ENCODE assay signal across 13 cellular contexts in genomic region chr19:5937550-5937949, GRCh38. TPM values are rescaled to one million over a fixed set of nuclear protein-coding genes. Genes with fewer than 3 reads are reported as not detected.
DNase-seq lines count a peak whose midpoint lies in the region; ATAC-seq and TF ChIP-seq lines count a peak whose summit lies in the region.
"Had no signal": no experiment of that assay in that cellular context is flagged by ENCODE, and none has a peak within 500 bp of the region (broad histone marks: within the 10 kb centered on the region; RNA-seq: fewer than 3 reads in every experiment).

No MANE protein-coding gene starts in this region.

- peaks cover 25% of the 10 kb centered on the region for H3K36me3 ChIP-seq in muscle layer of colon (ENCODE audit: insufficient read depth, low read length)

- H3K27me3 ChIP-seq in muscle layer of colon (ENCODE audit: control insufficient read depth in 1 of 2, insufficient read depth in 2 of 2, low read length in 2 of 2) = no peaks in the 10 kb centered on the region

- no peaks in the 10 kb centered on the region for H3K9me3 ChIP-seq in muscle layer of colon (ENCODE audit: low read length)

- H3K4me3 Mint-ChIP-seq in activated naive CD8-positive, alpha-beta T cell treated with anti-CD3 and anti-CD28 coated beads, Interleukin-2, amount 10 ng/mL, durations not matched to agents 7 days and 5 days = no peak overlapping the region
- H3K4me3 Mint-ChIP-seq in activated naive CD8-positive, alpha-beta T cell treated with anti-CD3 and anti-CD28 coated beads, Interleukin-2, amount 50 U/mL, for 24 hours = no peak overlapping the region
- H3K4me3 Mint-ChIP-seq in type B pancreatic cell = no peak overlapping the region

- no peak for TF ChIP-seq CTCF in type B pancreatic cell (conservative IDR thresholded peaks at IDR 0.05)
- no peak for TF ChIP-seq CTCF in foreskin fibroblast (IDR thresholded peaks at IDR 0.05; ENCODE audit: low read depth, low read length)

- H3K9me3 Mint-ChIP-seq in activated naive CD8-positive, alpha-beta T cell treated with anti-CD3 and anti-CD28 coated beads, Interleukin-2, amount 10 ng/mL, durations not matched to agents 7 days and 5 days = no peaks in the 10 kb centered on the region
- H3K9me3 Mint-ChIP-seq in activated naive CD8-positive, alpha-beta T cell treated with anti-CD3 and anti-CD28 coated beads, Interleukin-2, amount 50 U/mL, for 24 hours = no peaks in the 10 kb centered on the region
- H3K9me3 Mint-ChIP-seq in type B pancreatic cell = no peaks in the 10 kb centered on the region

- no peak for ATAC-seq in activated naive CD8-positive, alpha-beta T cell treated with anti-CD3 and anti-CD28 coated beads, Interleukin-2, amount 10 ng/mL, durations not matched to agents 7 days and 5 days (ENCODE audit: low read depth)
- no peak for ATAC-seq in activated naive CD8-positive, alpha-beta T cell treated with anti-CD3 and anti-CD28 coated beads, Interleukin-2, amount 50 U/mL, for 24 hours
- ATAC-seq in SK-N-SH treated with all-trans-retinoic acid at 6 μM for 48 hours (no peak; the same call in 2 of the 3 replicates), GM19328 (IDR thresholded peaks at IDR 0.05; ENCODE audit: unreplicated experiment) (no peak)
- ATAC-seq: GM12878 had no signal

- no peak for DNase-seq in activated naive CD8-positive, alpha-beta T cell treated with anti-CD3 and anti-CD28 coated beads, Interleukin-2, amount 10 ng/mL, durations not matched to agents 7 days and 5 days
- DNase-seq in activated naive CD8-positive, alpha-beta T cell treated with anti-CD3 and anti-CD28 coated beads, Interleukin-2, amount 50 U/mL, for 24 hours = no peak
- DNase-seq in type B pancreatic cell (ENCODE audit: extremely low spot score, unreplicated experiment) = no peak
- DNase-seq in foreskin fibroblast = no peak
- no peak for DNase-seq in NCI-H345 treated with DMSO at 0.1 percent for 48 hours (lab: John Stamatoyannopoulos, UW; ENCODE audit: unreplicated experiment)
- DNase-seq: DMS79, KG1, NCI-H1694, NCI-H446 had no signal

- H3K4me3 ChIP-seq in muscle layer of colon (ENCODE audit: low read depth in 1 of 2, low read length in 2 of 2) = no peak overlapping the region
- no peak overlapping the region for H3K4me3 ChIP-seq in foreskin fibroblast (ENCODE audit: low read depth in 1 of 2, low read length in 2 of 2)
- H3K4me3 ChIP-seq: GM12878 had no signal

- peaks cover 7% of the 10 kb centered on the region for H3K36me3 Mint-ChIP-seq in activated naive CD8-positive, alpha-beta T cell treated with anti-CD3 and anti-CD28 coated beads, Interleukin-2, amount 10 ng/mL, durations not matched to agents 7 days and 5 days
- peaks cover 22% of the 10 kb centered on the region for H3K36me3 Mint-ChIP-seq in activated naive CD8-positive, alpha-beta T cell treated with anti-CD3 and anti-CD28 coated beads, Interleukin-2, amount 50 U/mL, for 24 hours (ENCODE audit: low read depth)
- H3K36me3 Mint-ChIP-seq in type B pancreatic cell = peaks cover 3% of the 10 kb centered on the region

- peak overlapping the region; percentile 34 for H3K27ac Mint-ChIP-seq in activated naive CD8-positive, alpha-beta T cell treated with anti-CD3 and anti-CD28 coated beads, Interleukin-2, amount 10 ng/mL, durations not matched to agents 7 days and 5 days
- H3K27ac Mint-ChIP-seq in activated naive CD8-positive, alpha-beta T cell treated with anti-CD3 and anti-CD28 coated beads, Interleukin-2, amount 50 U/mL, for 24 hours = no peak overlapping the region
- H3K27ac Mint-ChIP-seq in type B pancreatic cell = peak overlapping the region; percentile 51

- peaks cover 61% of the 10 kb centered on the region for H3K4me1 ChIP-seq in muscle layer of colon (ENCODE audit: insufficient read depth, low read length)

- POLR2A ChIA-PET in activated naive CD8-positive, alpha-beta T cell treated with anti-CD3 and anti-CD28 coated beads, Interleukin-2, amount 10 ng/mL, durations not matched to agents 7 days and 5 days (lab: Charles Lee) = interaction anchor here (0.6 kb wide), 1 partner anchor 222 kb away, joined by 3 read pairs; no protein-coding TSS in a partner anchor

- no peaks in the 10 kb centered on the region for H3K27me3 Mint-ChIP-seq in activated naive CD8-positive, alpha-beta T cell treated with anti-CD3 and anti-CD28 coated beads, Interleukin-2, amount 10 ng/mL, durations not matched to agents 7 days and 5 days
- H3K27me3 Mint-ChIP-seq in activated naive CD8-positive, alpha-beta T cell treated with anti-CD3 and anti-CD28 coated beads, Interleukin-2, amount 50 U/mL, for 24 hours = no peaks in the 10 kb centered on the region
- no peaks in the 10 kb centered on the region for H3K27me3 Mint-ChIP-seq in type B pancreatic cell

- no peaks in the 10 kb centered on the region for H3K4me1 Mint-ChIP-seq in activated naive CD8-positive, alpha-beta T cell treated with anti-CD3 and anti-CD28 coated beads, Interleukin-2, amount 10 ng/mL, durations not matched to agents 7 days and 5 days
- no peaks in the 10 kb centered on the region for H3K4me1 Mint-ChIP-seq in activated naive CD8-positive, alpha-beta T cell treated with anti-CD3 and anti-CD28 coated beads, Interleukin-2, amount 50 U/mL, for 24 hours
- peaks cover 36% of the 10 kb centered on the region for H3K4me1 Mint-ChIP-seq in type B pancreatic cell (ENCODE audit: unreplicated experiment)

- peak overlapping the region; percentile 24 for H3K27ac ChIP-seq in muscle layer of colon (ENCODE audit: low read depth, low read length)

- no peak overlapping the region for H3K9ac ChIP-seq in muscle layer of colon (ENCODE audit: low read length)

TF ChIP-seq in SK-N-SH treated with all-trans-retinoic acid at 6 μM for 48 hours, 23 proteins besides CTCF, POLR2A, EP300 and RAD21:
- peak; percentile 26; the same call in 1 of the 2 replicates for TF ChIP-seq TCF4 (CRISPR knock-in tag; IDR thresholded peaks at IDR 0.05; ENCODE audit: borderline replicate concordance)
- no peak for TF ChIP-seq ZNF565 (CRISPR knock-in tag; conservative IDR thresholded peaks at IDR 0.05; ENCODE audit: low read depth)
- no peak for TF ChIP-seq TOX (CRISPR knock-in tag; IDR thresholded peaks at IDR 0.05; ENCODE audit: borderline replicate concordance)

RNA-seq across cellular contexts. Expression of gene CAPS, which starts 23.5 kb away (rescaled TPM):
- total RNA-seq in activated naive CD8-positive, alpha-beta T cell treated with anti-CD3 and anti-CD28 coated beads, Interleukin-2, amount 10 ng/mL, durations not matched to agents 7 days and 5 days = 10 to 100 TPM; 25.0 to 28.8 TPM
- total RNA-seq in type B pancreatic cell (ENCODE audit: low replicate concordance) = 13.9 and 14.1 TPM in 2 replicates

RNA-seq across cellular contexts. Expression of gene VMAC, which starts 32.9 kb away (rescaled TPM):
- total RNA-seq in activated naive CD8-positive, alpha-beta T cell treated with anti-CD3 and anti-CD28 coated beads, Interleukin-2, amount 10 ng/mL, durations not matched to agents 7 days and 5 days = 10 to 100 TPM; 15.6 to 17.5 TPM
- total RNA-seq in type B pancreatic cell (ENCODE audit: low replicate concordance) = 7.1 and 7.4 TPM in 2 replicates

RNA-seq across cellular contexts. Expression of gene NDUFA11, which starts 34.0 kb away (rescaled TPM):
- 100 to 1,000 TPM; 187 to 193 TPM for total RNA-seq in activated naive CD8-positive, alpha-beta T cell treated with anti-CD3 and anti-CD28 coated beads, Interleukin-2, amount 10 ng/mL, durations not matched to agents 7 days and 5 days
- total RNA-seq in type B pancreatic cell (ENCODE audit: low replicate concordance) = 253 and 265 TPM in 2 replicates

RNA-seq across cellular contexts. Expression of gene RANBP3, which starts 40.4 kb away (rescaled TPM):
- 100 to 1,000 TPM; 104 to 108 TPM for total RNA-seq in activated naive CD8-positive, alpha-beta T cell treated with anti-CD3 and anti-CD28 coated beads, Interleukin-2, amount 10 ng/mL, durations not matched to agents 7 days and 5 days
- 75.5 and 92.4 TPM in 2 replicates for total RNA-seq in type B pancreatic cell (ENCODE audit: low replicate concordance)
